ENCODE assay signal across 1 cellular context in genomic region chr2:208265807-208266640, GRCh38.
TF ChIP-seq lines count a peak whose summit lies in the region.

A gene with protein sequence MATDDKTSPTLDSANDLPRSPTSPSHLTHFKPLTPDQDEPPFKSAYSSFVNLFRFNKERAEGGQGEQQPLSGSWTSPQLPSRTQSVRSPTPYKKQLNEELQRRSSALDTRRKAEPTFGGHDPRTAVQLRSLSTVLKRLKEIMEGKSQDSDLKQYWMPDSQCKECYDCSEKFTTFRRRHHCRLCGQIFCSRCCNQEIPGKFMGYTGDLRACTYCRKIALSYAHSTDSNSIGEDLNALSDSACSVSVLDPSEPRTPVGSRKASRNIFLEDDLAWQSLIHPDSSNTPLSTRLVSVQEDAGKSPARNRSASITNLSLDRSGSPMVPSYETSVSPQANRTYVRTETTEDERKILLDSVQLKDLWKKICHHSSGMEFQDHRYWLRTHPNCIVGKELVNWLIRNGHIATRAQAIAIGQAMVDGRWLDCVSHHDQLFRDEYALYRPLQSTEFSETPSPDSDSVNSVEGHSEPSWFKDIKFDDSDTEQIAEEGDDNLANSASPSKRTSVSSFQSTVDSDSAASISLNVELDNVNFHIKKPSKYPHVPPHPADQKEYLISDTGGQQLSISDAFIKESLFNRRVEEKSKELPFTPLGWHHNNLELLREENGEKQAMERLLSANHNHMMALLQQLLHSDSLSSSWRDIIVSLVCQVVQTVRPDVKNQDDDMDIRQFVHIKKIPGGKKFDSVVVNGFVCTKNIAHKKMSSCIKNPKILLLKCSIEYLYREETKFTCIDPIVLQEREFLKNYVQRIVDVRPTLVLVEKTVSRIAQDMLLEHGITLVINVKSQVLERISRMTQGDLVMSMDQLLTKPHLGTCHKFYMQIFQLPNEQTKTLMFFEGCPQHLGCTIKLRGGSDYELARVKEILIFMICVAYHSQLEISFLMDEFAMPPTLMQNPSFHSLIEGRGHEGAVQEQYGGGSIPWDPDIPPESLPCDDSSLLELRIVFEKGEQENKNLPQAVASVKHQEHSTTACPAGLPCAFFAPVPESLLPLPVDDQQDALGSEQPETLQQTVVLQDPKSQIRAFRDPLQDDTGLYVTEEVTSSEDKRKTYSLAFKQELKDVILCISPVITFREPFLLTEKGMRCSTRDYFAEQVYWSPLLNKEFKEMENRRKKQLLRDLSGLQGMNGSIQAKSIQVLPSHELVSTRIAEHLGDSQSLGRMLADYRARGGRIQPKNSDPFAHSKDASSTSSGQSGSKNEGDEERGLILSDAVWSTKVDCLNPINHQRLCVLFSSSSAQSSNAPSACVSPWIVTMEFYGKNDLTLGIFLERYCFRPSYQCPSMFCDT (N-terminal part only) (plus strand): TSS chr2:208266255. CDS start chr2:208271520, 5,265 bp downstream.

TF ChIP-seq in HEK293, 187 proteins besides CTCF, POLR2A, EP300 and RAD21 (continued from another document and continues in another):
- TF ChIP-seq ZNF580 (tag by site-specific recombination; IDR thresholded peaks at IDR 0.05) (no peak), ZNF121 (tag by site-specific recombination; IDR thresholded peaks at IDR 0.05) (no peak), ZNF473 (tag by site-specific recombination; IDR thresholded peaks at IDR 0.05) (no peak), ZIC2 (tag by site-specific recombination; IDR thresholded peaks at IDR 0.05) (peak; percentile 64), ZNF585B (tag by site-specific recombination; IDR thresholded peaks at IDR 0.05) (no peak), HOXC10 (CRISPR knock-in tag; IDR thresholded peaks at IDR 0.05) (no peak), TSHZ1 (tag by site-specific recombination; IDR thresholded peaks at IDR 0.05; ENCODE audit: borderline replicate concordance) (no peak), ZNF600 (tag by site-specific recombination; IDR thresholded peaks at IDR 0.05) (peak; percentile 53; the same call in 1 of the 2 replicates), GLIS2 (tag by site-specific recombination; IDR thresholded peaks at IDR 0.05) (peak; percentile 96), ZNF830 (tag by site-specific recombination; IDR thresholded peaks at IDR 0.05; ENCODE audit: low read depth) (no peak), ZEB2 (tag by site-specific recombination; IDR thresholded peaks at IDR 0.05) (peak; percentile 67), ZNF140 (tag by site-specific recombination; IDR thresholded peaks at IDR 0.05) (no peak), ZNF623 (tag by site-specific recombination; IDR thresholded peaks at IDR 0.05) (no peak), ZNF18 (tag by site-specific recombination; IDR thresholded peaks at IDR 0.05) (no peak), TCF7L2 (IDR thresholded peaks at IDR 0.05; ENCODE audit: borderline replicate concordance, low read depth, low read length) (no peak), ZNF391 (tag by site-specific recombination; IDR thresholded peaks at IDR 0.05; ENCODE audit: borderline replicate concordance, low read depth) (no peak), TRIM28 (IDR thresholded peaks at IDR 0.05; ENCODE audit: borderline replicate concordance, low read length) (peak; percentile 88), OVOL3 (tag by site-specific recombination; IDR thresholded peaks at IDR 0.05) (no peak), KLF1 (tag by site-specific recombination; IDR thresholded peaks at IDR 0.05) (no peak), ZNF624 (tag by site-specific recombination; IDR thresholded peaks at IDR 0.05) (no peak), ZNF510 (tag by site-specific recombination; IDR thresholded peaks at IDR 0.05; ENCODE audit: insufficient replicate concordance) (no peak), ZNF670 (tag by site-specific recombination; IDR thresholded peaks at IDR 0.05; ENCODE audit: low read depth) (no peak), ZNF274 (IDR thresholded peaks at IDR 0.05; ENCODE audit: low read length) (no peak), ZNF274 (tag by site-specific recombination; IDR thresholded peaks at IDR 0.05; ENCODE audit: borderline replicate concordance) (no peak), HOXA7 (CRISPR knock-in tag; IDR thresholded peaks at IDR 0.05; ENCODE audit: borderline replicate concordance) (no peak), KLF16 (tag by site-specific recombination; IDR thresholded peaks at IDR 0.05) (no peak), ZNF621 (tag by site-specific recombination; IDR thresholded peaks at IDR 0.05) (no peak), AEBP2 (tag by site-specific recombination; IDR thresholded peaks at IDR 0.05; ENCODE audit: borderline replicate concordance) (no peak), ZNF341 (tag by site-specific recombination; IDR thresholded peaks at IDR 0.05; ENCODE audit: low read depth) (0 out of 2 replicates have a peak, but pooled peaks have one; percentile 38), SP2 (tag by site-specific recombination; IDR thresholded peaks at IDR 0.05) (peak; percentile 88), GLI4 (tag by site-specific recombination; IDR thresholded peaks at IDR 0.05) (no peak), ZFP3 (tag by site-specific recombination; IDR thresholded peaks at IDR 0.05; ENCODE audit: low read depth) (no peak), ZNF23 (tag by site-specific recombination; IDR thresholded peaks at IDR 0.05; ENCODE audit: borderline replicate concordance) (no peak), YY1 (tag by site-specific recombination; IDR thresholded peaks at IDR 0.05) (no peak), ZBTB8A (tag by site-specific recombination; IDR thresholded peaks at IDR 0.05) (0 out of 2 replicates have a peak, but pooled peaks have one; percentile 11), ZSCAN30 (tag by site-specific recombination; IDR thresholded peaks at IDR 0.05) (0 out of 2 replicates have a peak, but pooled peaks have one; percentile 2), KLF8 (tag by site-specific recombination; IDR thresholded peaks at IDR 0.05) (no peak), ZBTB1 (tag by site-specific recombination; IDR thresholded peaks at IDR 0.05) (peak; percentile 89), ZNF555 (tag by site-specific recombination; conservative IDR thresholded peaks at IDR 0.05) (no peak)
- TF ChIP-seq, protein P1, sequence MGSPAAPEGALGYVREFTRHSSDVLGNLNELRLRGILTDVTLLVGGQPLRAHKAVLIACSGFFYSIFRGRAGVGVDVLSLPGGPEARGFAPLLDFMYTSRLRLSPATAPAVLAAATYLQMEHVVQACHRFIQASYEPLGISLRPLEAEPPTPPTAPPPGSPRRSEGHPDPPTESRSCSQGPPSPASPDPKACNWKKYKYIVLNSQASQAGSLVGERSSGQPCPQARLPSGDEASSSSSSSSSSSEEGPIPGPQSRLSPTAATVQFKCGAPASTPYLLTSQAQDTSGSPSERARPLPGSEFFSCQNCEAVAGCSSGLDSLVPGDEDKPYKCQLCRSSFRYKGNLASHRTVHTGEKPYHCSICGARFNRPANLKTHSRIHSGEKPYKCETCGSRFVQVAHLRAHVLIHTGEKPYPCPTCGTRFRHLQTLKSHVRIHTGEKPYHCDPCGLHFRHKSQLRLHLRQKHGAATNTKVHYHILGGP (tag by site-specific recombination; IDR thresholded peaks at IDR 0.05), result no peak
- TF ChIP-seq, protein P2, sequence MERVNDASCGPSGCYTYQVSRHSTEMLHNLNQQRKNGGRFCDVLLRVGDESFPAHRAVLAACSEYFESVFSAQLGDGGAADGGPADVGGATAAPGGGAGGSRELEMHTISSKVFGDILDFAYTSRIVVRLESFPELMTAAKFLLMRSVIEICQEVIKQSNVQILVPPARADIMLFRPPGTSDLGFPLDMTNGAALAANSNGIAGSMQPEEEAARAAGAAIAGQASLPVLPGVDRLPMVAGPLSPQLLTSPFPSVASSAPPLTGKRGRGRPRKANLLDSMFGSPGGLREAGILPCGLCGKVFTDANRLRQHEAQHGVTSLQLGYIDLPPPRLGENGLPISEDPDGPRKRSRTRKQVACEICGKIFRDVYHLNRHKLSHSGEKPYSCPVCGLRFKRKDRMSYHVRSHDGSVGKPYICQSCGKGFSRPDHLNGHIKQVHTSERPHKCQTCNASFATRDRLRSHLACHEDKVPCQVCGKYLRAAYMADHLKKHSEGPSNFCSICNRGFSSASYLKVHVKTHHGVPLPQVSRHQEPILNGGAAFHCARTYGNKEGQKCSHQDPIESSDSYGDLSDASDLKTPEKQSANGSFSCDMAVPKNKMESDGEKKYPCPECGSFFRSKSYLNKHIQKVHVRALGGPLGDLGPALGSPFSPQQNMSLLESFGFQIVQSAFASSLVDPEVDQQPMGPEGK (tag by site-specific recombination; IDR thresholded peaks at IDR 0.05), result peak; percentile 98
- TF ChIP-seq, protein P3, sequence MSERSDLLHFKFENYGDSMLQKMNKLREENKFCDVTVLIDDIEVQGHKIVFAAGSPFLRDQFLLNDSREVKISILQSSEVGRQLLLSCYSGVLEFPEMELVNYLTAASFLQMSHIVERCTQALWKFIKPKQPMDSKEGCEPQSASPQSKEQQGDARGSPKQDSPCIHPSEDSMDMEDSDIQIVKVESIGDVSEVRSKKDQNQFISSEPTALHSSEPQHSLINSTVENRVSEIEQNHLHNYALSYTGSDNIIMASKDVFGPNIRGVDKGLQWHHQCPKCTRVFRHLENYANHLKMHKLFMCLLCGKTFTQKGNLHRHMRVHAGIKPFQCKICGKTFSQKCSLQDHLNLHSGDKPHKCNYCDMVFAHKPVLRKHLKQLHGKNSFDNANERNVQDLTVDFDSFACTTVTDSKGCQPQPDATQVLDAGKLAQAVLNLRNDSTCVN (tag by site-specific recombination; optimal IDR thresholded peaks at IDR 0.05), result peak; percentile 74
- TF ChIP-seq, protein P4, sequence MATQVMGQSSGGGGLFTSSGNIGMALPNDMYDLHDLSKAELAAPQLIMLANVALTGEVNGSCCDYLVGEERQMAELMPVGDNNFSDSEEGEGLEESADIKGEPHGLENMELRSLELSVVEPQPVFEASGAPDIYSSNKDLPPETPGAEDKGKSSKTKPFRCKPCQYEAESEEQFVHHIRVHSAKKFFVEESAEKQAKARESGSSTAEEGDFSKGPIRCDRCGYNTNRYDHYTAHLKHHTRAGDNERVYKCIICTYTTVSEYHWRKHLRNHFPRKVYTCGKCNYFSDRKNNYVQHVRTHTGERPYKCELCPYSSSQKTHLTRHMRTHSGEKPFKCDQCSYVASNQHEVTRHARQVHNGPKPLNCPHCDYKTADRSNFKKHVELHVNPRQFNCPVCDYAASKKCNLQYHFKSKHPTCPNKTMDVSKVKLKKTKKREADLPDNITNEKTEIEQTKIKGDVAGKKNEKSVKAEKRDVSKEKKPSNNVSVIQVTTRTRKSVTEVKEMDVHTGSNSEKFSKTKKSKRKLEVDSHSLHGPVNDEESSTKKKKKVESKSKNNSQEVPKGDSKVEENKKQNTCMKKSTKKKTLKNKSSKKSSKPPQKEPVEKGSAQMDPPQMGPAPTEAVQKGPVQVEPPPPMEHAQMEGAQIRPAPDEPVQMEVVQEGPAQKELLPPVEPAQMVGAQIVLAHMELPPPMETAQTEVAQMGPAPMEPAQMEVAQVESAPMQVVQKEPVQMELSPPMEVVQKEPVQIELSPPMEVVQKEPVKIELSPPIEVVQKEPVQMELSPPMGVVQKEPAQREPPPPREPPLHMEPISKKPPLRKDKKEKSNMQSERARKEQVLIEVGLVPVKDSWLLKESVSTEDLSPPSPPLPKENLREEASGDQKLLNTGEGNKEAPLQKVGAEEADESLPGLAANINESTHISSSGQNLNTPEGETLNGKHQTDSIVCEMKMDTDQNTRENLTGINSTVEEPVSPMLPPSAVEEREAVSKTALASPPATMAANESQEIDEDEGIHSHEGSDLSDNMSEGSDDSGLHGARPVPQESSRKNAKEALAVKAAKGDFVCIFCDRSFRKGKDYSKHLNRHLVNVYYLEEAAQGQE (tag by site-specific recombination; IDR thresholded peaks at IDR 0.05), result no peak
